Comparison of ENCODE assay signal across 17 cellular contexts in the genomic region with DNA sequence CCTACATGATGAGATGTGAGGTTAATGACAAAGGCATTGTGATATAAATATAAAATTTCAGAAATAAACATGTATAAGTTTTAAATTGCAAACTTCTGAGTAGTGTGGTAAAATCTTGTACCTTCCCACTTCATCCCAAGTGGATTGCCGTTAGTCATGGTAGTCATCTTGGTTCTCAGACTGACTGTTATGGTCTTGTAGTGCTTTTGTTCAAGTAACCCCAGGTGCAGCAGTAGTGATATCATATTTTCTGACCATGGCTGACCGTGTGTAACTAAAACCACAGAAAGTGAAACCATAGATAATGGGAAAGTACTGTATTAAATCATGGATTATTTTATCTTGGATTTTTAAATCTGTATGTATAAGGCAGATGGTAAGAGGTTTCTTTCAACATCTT.
DNase-seq lines count a peak whose midpoint lies in the region; TF ChIP-seq lines count a peak whose summit lies in the region.
"Had no signal": no experiment of that assay in that cellular context is flagged by ENCODE, and none has a peak within 500 bp of the region (broad histone marks: within the 10 kb centered on the region; RNA-seq: fewer than 3 reads in every experiment).

No MANE protein-coding gene starts in this region.

- CTCF ChIA-PET in PC-9 (lab: Charles Lee), result no interaction called here

- H3K4me2 ChIP-seq in PC-9, result no peak overlapping the region
- H3K4me2 ChIP-seq: BLaER1 treated with 17β-estradiol and CSF1 and Interleukin-3, amounts not matched to agents 10 nM and 100 nM; GM23338 had no signal

- no peak overlapping the region for H3K27ac ChIP-seq in caudate nucleus (ENCODE audit: low read depth, low read length)
- H3K27ac ChIP-seq in PC-9, result no peak overlapping the region
- H3K27ac ChIP-seq: BLaER1 treated with 17β-estradiol and CSF1 and Interleukin-3, amounts not matched to agents 10 nM and 100 nM had no signal

- no peaks in the 10 kb centered on the region for H3K4me1 ChIP-seq in PC-9 (replicated peaks; ENCODE audit: insufficient read depth)
- H3K4me1 ChIP-seq: BLaER1 treated with 17β-estradiol and CSF1 and Interleukin-3, amounts not matched to agents 10 nM and 100 nM had no signal

- no peak overlapping the region for H2AFZ ChIP-seq in PC-9
- H2AFZ ChIP-seq: GM23338 had no signal

- H3F3A ChIP-seq in PC-9 (ENCODE audit: insufficient read depth, low read depth), result no peaks in the 10 kb centered on the region

- POLR2A ChIA-PET in PC-9 (lab: Charles Lee; ENCODE audit: unreplicated experiment), result no interaction called here

- H3K79me2 ChIP-seq in PC-9 (ENCODE audit: low read depth), result no peaks in the 10 kb centered on the region

- BruUV-seq in PC-9 (replicated peaks; lab: Mats Ljungman, UMichigan), result no TSS peak

- TF ChIP-seq CTCF in astrocyte of the cerebellum (IDR thresholded peaks at IDR 0.05; ENCODE audit: low read depth, low read length, missing control alignments) (no peak), PC-9 (conservative IDR thresholded peaks at IDR 0.05) (no peak)

- no peak overlapping the region for H3K4me3 ChIP-seq in astrocyte of the cerebellum (ENCODE audit: low read depth, low read length)
- H3K4me3 ChIP-seq in PC-9, result no peak overlapping the region
- H3K4me3 ChIP-seq: BLaER1 treated with 17β-estradiol and CSF1 and Interleukin-3, amounts not matched to agents 10 nM and 100 nM; GM23338 had no signal

- peak; percentile 6 for DNase-seq in Daoy (ENCODE audit: low read depth)
- peak; percentile 27 for DNase-seq in M059J (ENCODE audit: low read depth)
- DNase-seq in astrocyte of the cerebellum (ENCODE audit: low read depth), result peak; percentile 39
- DNase-seq in iris pigment epithelial cell (ENCODE audit: low read depth), result peak; percentile 38
- no peak for DNase-seq in caudate nucleus (lab: John Stamatoyannopoulos, UW)
- no peak for DNase-seq in SKM-1 (lab: John Stamatoyannopoulos, UW; ENCODE audit: unreplicated experiment)
- DNase-seq in PC-9, result no peak
- DNase-seq: 8988T; Calu3; CD4-positive, CD25-positive, alpha-beta regulatory T cell; DMS 273 treated with DMSO at 0.1 percent for 48 hours; DMS79; GF-D8; H7; KG1 had no signal

- in situ Hi-C loops in astrocyte of the cerebellum (cut with HindIII; ENCODE audit: low sequenced_read_pairs), result no loop called here

- H3K9me2 ChIP-seq in PC-9 (ENCODE audit: insufficient read depth), result no peaks in the 10 kb centered on the region

- no peaks in the 10 kb centered on the region for H3K9me3 ChIP-seq in PC-9 (ENCODE audit: insufficient read depth, low read depth)

- H3K36me3 ChIP-seq in PC-9 (ENCODE audit: low read depth), result no peaks in the 10 kb centered on the region
- H3K36me3 ChIP-seq: BLaER1 treated with 17β-estradiol and CSF1 and Interleukin-3, amounts not matched to agents 10 nM and 100 nM had no signal

- intact Hi-C loops in PC-9 (cut with micrococcal nuclease; ENCODE audit: unreplicated experiment), result no loop called here

- no peaks in the 10 kb centered on the region for H3K27me3 ChIP-seq in PC-9 (ENCODE audit: insufficient read depth, low read depth)
- H3K27me3 ChIP-seq: BLaER1 treated with 17β-estradiol and CSF1 and Interleukin-3, amounts not matched to agents 10 nM and 100 nM had no signal

- no peaks in the 10 kb centered on the region for H4K20me1 ChIP-seq in PC-9 (ENCODE audit: insufficient read depth)
- H4K20me1 ChIP-seq: BLaER1 treated with 17β-estradiol and CSF1 and Interleukin-3, amounts not matched to agents 10 nM and 100 nM had no signal

Comparison
In these comparisons a context has a peak if more than half of its experiments do, and no peak if none do; other contexts are left out.
1. DNase-seq: peak in Daoy (single experiment), M059J (single experiment), astrocyte of the cerebellum (single experiment) and iris pigment epithelial cell (single experiment); none in caudate nucleus (0 of 61), SKM-1 (single experiment) and PC-9 (0 of 2).